In genomic region chr1:62435231-62436038, GRCh38 we compare ENCODE assay signal across 8 cellular contexts. TPM values are rescaled to one million over a fixed set of nuclear protein-coding genes. Genes with fewer than 3 reads are reported as not detected.
DNase-seq lines count a peak whose midpoint lies in the region; TF ChIP-seq lines count a peak whose summit lies in the region.

No MANE protein-coding gene starts in this region.

- H3K4me2 ChIP-seq in SU-DHL-6 (ENCODE audit: low read depth, low read length, poor library complexity, severe bottlenecking) = peak overlapping the region; percentile 95
- H3K4me2 ChIP-seq in fibroblast of lung (ENCODE audit: extremely low read depth, insufficient read depth, low read length) = peak overlapping the region; percentile 100

- intact Hi-C loops in ovary (cut with DNase I) = no loop called here

- peak overlapping the region; percentile 86 for H3K4me3 ChIP-seq in SU-DHL-6 (ENCODE audit: insufficient read depth, low read length, poor library complexity, severe bottlenecking)
- H3K4me3 ChIP-seq in fibroblast of lung (replicated peaks in 1 of 4; ENCODE audit: control extremely low read depth in 1 of 4, insufficient read depth in 1 of 4, low read depth in 3 of 4, low read length in 4 of 4) = peak overlapping the region; percentile 87 to 98 (median 88)
- peak overlapping the region; percentile 88 for H3K4me3 ChIP-seq in ovary

- peaks cover 38% of the 10 kb centered on the region for H3K79me2 ChIP-seq in SU-DHL-6 (ENCODE audit: insufficient read depth, low read length)
- H3K79me2 ChIP-seq in fibroblast of lung (ENCODE audit: control insufficient read depth, insufficient read depth, low read length) = peaks cover 33% of the 10 kb centered on the region

- no peak for TF ChIP-seq EP300 in ovary (IDR thresholded peaks at IDR 0.05)

- peaks cover 30% of the 10 kb centered on the region for H3K4me1 Mint-ChIP-seq in activated naive CD4-positive, alpha-beta T cell treated with anti-CD3 and anti-CD28 coated beads, Interleukin-2, amount 10 ng/mL, durations not matched to agents 7 days and 5 days

- 46 to 47% (median 47%) methylated on average over 31 of the region's 31 CpGs for WGBS in ovary, 3 donors

- H3K27me3 ChIP-seq in SU-DHL-6 (ENCODE audit: low read length) (no peaks in the 10 kb centered on the region), fibroblast of lung (ENCODE audit: control insufficient read depth, insufficient read depth, low read length) (peaks cover 3% of the 10 kb centered on the region), ovary (no peaks in the 10 kb centered on the region)

- H3K9me3 ChIP-seq in SU-DHL-6 (ENCODE audit: insufficient read depth, low read length) (no peaks in the 10 kb centered on the region), fibroblast of lung (ENCODE audit: control insufficient read depth, insufficient read depth, low read depth, low read length) (no peaks in the 10 kb centered on the region), ovary (no peaks in the 10 kb centered on the region)

- H3K27ac Mint-ChIP-seq in activated naive CD4-positive, alpha-beta T cell treated with anti-CD3 and anti-CD28 coated beads, Interleukin-2, amount 10 ng/mL, durations not matched to agents 7 days and 5 days = peak overlapping the region; percentile 100

- peak overlapping the region; percentile 87 for H2AFZ ChIP-seq in SU-DHL-6 (ENCODE audit: low read depth, low read length, severe bottlenecking)
- peak overlapping the region; percentile 94 for H2AFZ ChIP-seq in fibroblast of lung (ENCODE audit: low read length)

- H3K9me2 ChIP-seq in SU-DHL-6 (replicated peaks; ENCODE audit: insufficient read depth, low read length) = no peaks in the 10 kb centered on the region

- H3K9ac ChIP-seq in SU-DHL-6 (ENCODE audit: low read length) (peak overlapping the region; percentile 100), fibroblast of lung (ENCODE audit: insufficient read depth, low read length) (peak overlapping the region; percentile 99)

- no peaks in the 10 kb centered on the region for H3K9me3 Mint-ChIP-seq in activated naive CD4-positive, alpha-beta T cell treated with anti-CD3 and anti-CD28 coated beads, Interleukin-2, amount 10 ng/mL, durations not matched to agents 7 days and 5 days

- H3K27ac ChIP-seq in SU-DHL-6 (ENCODE audit: low read depth, low read length) = peak overlapping the region; percentile 99
- peak overlapping the region; percentile 99 for H3K27ac ChIP-seq in fibroblast of lung (ENCODE audit: insufficient read depth, low read length)
- peak overlapping the region; percentile 84 to 93 for H3K27ac ChIP-seq in ovary

- H3K36me3 Mint-ChIP-seq in activated naive CD4-positive, alpha-beta T cell treated with anti-CD3 and anti-CD28 coated beads, Interleukin-2, amount 10 ng/mL, durations not matched to agents 7 days and 5 days = peaks cover 17% of the 10 kb centered on the region

- H3K36me3 ChIP-seq in SU-DHL-6 (ENCODE audit: low read length) (no peaks in the 10 kb centered on the region; the same call in 1 of the 2 replicates), fibroblast of lung (ENCODE audit: control insufficient read depth, insufficient read depth, low read length) (no peaks in the 10 kb centered on the region), ovary (no peaks in the 10 kb centered on the region)

- no peak for TF ChIP-seq POLR2A in ovary (IDR thresholded peaks at IDR 0.05)

- CTCF ChIA-PET in activated naive CD4-positive, alpha-beta T cell treated with anti-CD3 and anti-CD28 coated beads, Interleukin-2, amount 10 ng/mL, durations not matched to agents 7 days and 5 days (lab: Charles Lee) = interaction anchor here (0.7 to 1.2 kb wide), 2 partner anchors 11 to 311 kb away, joined by 3 read pairs; no protein-coding TSS in a partner anchor

- H3K4me1 ChIP-seq in fibroblast of lung (ENCODE audit: control insufficient read depth, extremely low read depth, insufficient read depth, low read length) (no peaks in the 10 kb centered on the region), ovary (ENCODE audit: insufficient read depth) (peaks cover 2% of the 10 kb centered on the region)

- peaks cover 22% of the 10 kb centered on the region for H4K20me1 ChIP-seq in SU-DHL-6 (ENCODE audit: low read depth, low read length)
- H4K20me1 ChIP-seq in fibroblast of lung (ENCODE audit: control insufficient read depth, extremely low read depth, insufficient read depth, low read length) = no peaks in the 10 kb centered on the region

- TF ChIP-seq CTCF in SU-DHL-6 (IDR thresholded peaks at IDR 0.05; ENCODE audit: insufficient read depth, low read length, poor library complexity, severe bottlenecking) = no peak
- TF ChIP-seq CTCF in fibroblast of lung (conservative IDR thresholded peaks at IDR 0.05 in 1 of 2, IDR thresholded peaks at IDR 0.05 in 1 of 2; ENCODE audit: low read depth in 1 of 2, low read length in 2 of 2) = no peak
- no peak for TF ChIP-seq CTCF in ovary (IDR thresholded peaks at IDR 0.05)
- TF ChIP-seq CTCF in GM20000 (IDR thresholded peaks at IDR 0.05; ENCODE audit: extremely low read depth, missing control alignments) = no peak

- no peak for DNase-seq in activated naive CD4-positive, alpha-beta T cell treated with anti-CD3 and anti-CD28 coated beads, Interleukin-2, amount 10 ng/mL, durations not matched to agents 7 days and 5 days
- DNase-seq in activated naive CD4-positive, alpha-beta T cell treated with Interleukin-2 at 50 U/mL for 16 hours = no peak
- no peak for DNase-seq in fibroblast of lung (ENCODE audit: low read depth in 2 of 2)
- peak; percentile 18 to 49 (median 43) for DNase-seq in ovary
- DNase-seq in GM20000 (ENCODE audit: low spot score) = no peak
- DNase-seq in 8988T = no peak
- DNase-seq in germinal center (ENCODE audit: low spot score) = no peak

- H3F3A ChIP-seq in SU-DHL-6 (ENCODE audit: insufficient read depth) = peaks cover 6% of the 10 kb centered on the region

- H3K4me3 Mint-ChIP-seq in activated naive CD4-positive, alpha-beta T cell treated with anti-CD3 and anti-CD28 coated beads, Interleukin-2, amount 10 ng/mL, durations not matched to agents 7 days and 5 days = peak overlapping the region; percentile 86

- peaks cover 8% of the 10 kb centered on the region for H3K27me3 Mint-ChIP-seq in activated naive CD4-positive, alpha-beta T cell treated with anti-CD3 and anti-CD28 coated beads, Interleukin-2, amount 10 ng/mL, durations not matched to agents 7 days and 5 days

RNA-seq across cellular contexts. Expression of gene USP1, which starts 1.4 kb away (rescaled TPM):
- total RNA-seq in fibroblast of lung (19.5 and 20.0 TPM in 2 replicates), ovary (10 to 100 TPM; 24.9 to 47.8 (median 38.0) TPM)
- polyA plus RNA-seq in fibroblast of lung (17.3 and 21.1 TPM in 2 replicates), ovary (10 to 100 TPM; 18.1 to 21.5 TPM)
- 16.6 and 22.2 TPM in 2 replicates for polyA plus RNA-seq in fibroblast of lung (2012)
- 0.85 and 0.86 TPM in 2 replicates for polyA minus RNA-seq in fibroblast of lung (ENCODE audit: low replicate concordance)

Comparison
In these comparisons a context has a peak if more than half of its experiments do, and no peak if none do; other contexts are left out.
1. DNase-seq: peak in ovary (5 of 5); none in activated naive CD4-positive, alpha-beta T cell treated with anti-CD3 and anti-CD28 coated beads, Interleukin-2, amount 10 ng/mL, durations not matched to agents 7 days and 5 days (single experiment), activated naive CD4-positive, alpha-beta T cell treated with Interleukin-2 at 50 U/mL for 16 hours (single experiment), fibroblast of lung (0 of 2), GM20000 (single experiment), 8988T (single experiment) and germinal center (single experiment).
2. Peak in every context shown above with its lines, with median percentiles within 50 percentile points of each other: H3K27ac ChIP-seq and H3K4me3 ChIP-seq.